1 cellular context compared by ENCODE assay signal in genomic region chr14:89351958-89352404, GRCh38.
TF ChIP-seq lines count a peak whose summit lies in the region.

No MANE protein-coding gene starts in this region.

TF ChIP-seq in GM12878, 131 proteins besides CTCF, POLR2A, EP300 and RAD21:
- no peak for TF ChIP-seq BACH1 (IDR thresholded peaks at IDR 0.05; ENCODE audit: borderline replicate concordance)
- TF ChIP-seq PML (IDR thresholded peaks at IDR 0.05; ENCODE audit: low read length) = no peak
- TF ChIP-seq, protein P1, sequence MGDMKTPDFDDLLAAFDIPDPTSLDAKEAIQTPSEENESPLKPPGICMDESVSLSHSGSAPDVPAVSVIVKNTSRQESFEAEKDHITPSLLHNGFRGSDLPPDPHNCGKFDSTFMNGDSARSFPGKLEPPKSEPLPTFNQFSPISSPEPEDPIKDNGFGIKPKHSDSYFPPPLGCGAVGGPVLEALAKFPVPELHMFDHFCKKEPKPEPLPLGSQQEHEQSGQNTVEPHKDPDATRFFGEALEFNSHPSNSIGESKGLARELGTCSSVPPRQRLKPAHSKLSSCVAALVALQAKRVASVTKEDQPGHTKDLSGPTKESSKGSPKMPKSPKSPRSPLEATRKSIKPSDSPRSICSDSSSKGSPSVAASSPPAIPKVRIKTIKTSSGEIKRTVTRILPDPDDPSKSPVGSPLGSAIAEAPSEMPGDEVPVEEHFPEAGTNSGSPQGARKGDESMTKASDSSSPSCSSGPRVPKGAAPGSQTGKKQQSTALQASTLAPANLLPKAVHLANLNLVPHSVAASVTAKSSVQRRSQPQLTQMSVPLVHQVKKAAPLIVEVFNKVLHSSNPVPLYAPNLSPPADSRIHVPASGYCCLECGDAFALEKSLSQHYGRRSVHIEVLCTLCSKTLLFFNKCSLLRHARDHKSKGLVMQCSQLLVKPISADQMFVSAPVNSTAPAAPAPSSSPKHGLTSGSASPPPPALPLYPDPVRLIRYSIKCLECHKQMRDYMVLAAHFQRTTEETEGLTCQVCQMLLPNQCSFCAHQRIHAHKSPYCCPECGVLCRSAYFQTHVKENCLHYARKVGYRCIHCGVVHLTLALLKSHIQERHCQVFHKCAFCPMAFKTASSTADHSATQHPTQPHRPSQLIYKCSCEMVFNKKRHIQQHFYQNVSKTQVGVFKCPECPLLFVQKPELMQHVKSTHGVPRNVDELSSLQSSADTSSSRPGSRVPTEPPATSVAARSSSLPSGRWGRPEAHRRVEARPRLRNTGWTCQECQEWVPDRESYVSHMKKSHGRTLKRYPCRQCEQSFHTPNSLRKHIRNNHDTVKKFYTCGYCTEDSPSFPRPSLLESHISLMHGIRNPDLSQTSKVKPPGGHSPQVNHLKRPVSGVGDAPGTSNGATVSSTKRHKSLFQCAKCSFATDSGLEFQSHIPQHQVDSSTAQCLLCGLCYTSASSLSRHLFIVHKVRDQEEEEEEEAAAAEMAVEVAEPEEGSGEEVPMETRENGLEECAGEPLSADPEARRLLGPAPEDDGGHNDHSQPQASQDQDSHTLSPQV (IDR thresholded peaks at IDR 0.05) = no peak
- TF ChIP-seq CHD1 (IDR thresholded peaks at IDR 0.05; ENCODE audit: low read depth, low read length) = no peak
- 0 out of 2 replicates have a peak, but pooled peaks have one; percentile 30 for TF ChIP-seq NR2F1 (conservative IDR thresholded peaks at IDR 0.05)
- TF ChIP-seq ZNF24 (IDR thresholded peaks at IDR 0.05) = no peak
- TF ChIP-seq TARDBP (IDR thresholded peaks at IDR 0.05; ENCODE audit: borderline replicate concordance) = no peak
- TF ChIP-seq, protein P2, sequence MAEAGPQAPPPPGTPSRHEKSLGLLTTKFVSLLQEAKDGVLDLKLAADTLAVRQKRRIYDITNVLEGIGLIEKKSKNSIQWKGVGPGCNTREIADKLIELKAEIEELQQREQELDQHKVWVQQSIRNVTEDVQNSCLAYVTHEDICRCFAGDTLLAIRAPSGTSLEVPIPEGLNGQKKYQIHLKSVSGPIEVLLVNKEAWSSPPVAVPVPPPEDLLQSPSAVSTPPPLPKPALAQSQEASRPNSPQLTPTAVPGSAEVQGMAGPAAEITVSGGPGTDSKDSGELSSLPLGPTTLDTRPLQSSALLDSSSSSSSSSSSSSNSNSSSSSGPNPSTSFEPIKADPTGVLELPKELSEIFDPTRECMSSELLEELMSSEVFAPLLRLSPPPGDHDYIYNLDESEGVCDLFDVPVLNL (IDR thresholded peaks at IDR 0.05; ENCODE audit: low read depth, low read length) = no peak
- TF ChIP-seq DPF2 (IDR thresholded peaks at IDR 0.05) = no peak
- TF ChIP-seq RUNX3 (IDR thresholded peaks at IDR 0.05; ENCODE audit: low read length) = peak; percentile 46; the same call in 1 of the 2 replicates
- TF ChIP-seq IRF3 (IDR thresholded peaks at IDR 0.05) = no peak
- 0 out of 2 replicates have a peak, but pooled peaks have one; percentile 2 for TF ChIP-seq NFIC (IDR thresholded peaks at IDR 0.05; ENCODE audit: low read depth, low read length)
